ENCODE assay signal across 20 cellular contexts in genomic region chr6:169783971-169784930, GRCh38.
"Had no signal": no experiment of that assay in that cellular context is flagged by ENCODE, and none has a peak within 500 bp of the region (broad histone marks: within the 10 kb centered on the region; RNA-seq: fewer than 3 reads in every experiment).

No MANE protein-coding gene starts in this region.

- H3K4me3 ChIP-seq: esophagus squamous epithelium, heart left ventricle, lung, SJCRH30, tibial artery had no signal

- H3K27ac ChIP-seq: esophagus squamous epithelium, foreskin keratinocyte, heart left ventricle, parathyroid adenoma, SJCRH30, tibial artery had no signal

- H2AFZ ChIP-seq: parathyroid adenoma had no signal

- H3K9me3 ChIP-seq: esophagus squamous epithelium, heart left ventricle, SJCRH30, tibial artery had no signal

- H3K4me3 Mint-ChIP-seq: activated CD4-positive, alpha-beta memory T cell treated with anti-CD3 and anti-CD28 coated beads, Interleukin-2, amount 10 ng/mL, durations not matched to agents 7 days and 5 days; activated CD4-positive, alpha-beta T cell treated with anti-CD3 and anti-CD28 coated beads for 36 hours; activated naive CD8-positive, alpha-beta T cell treated with anti-CD3 and anti-CD28 coated beads, Interleukin-2, amount 10 ng/mL, durations not matched to agents 7 days and 5 days; immature natural killer cell; naive B cell; stimulated activated effector memory CD8-positive, alpha-beta T cell treated with anti-CD3 and anti-CD28 coated beads, Interleukin-12 subunit alpha, Interleukin-12 subunit beta, amount 100 ng/mL, for 72 hours had no signal

- H3K79me2 ChIP-seq: parathyroid adenoma had no signal

- H3K9me3 Mint-ChIP-seq: activated CD4-positive, alpha-beta memory T cell treated with anti-CD3 and anti-CD28 coated beads, Interleukin-2, amount 10 ng/mL, durations not matched to agents 7 days and 5 days; activated naive CD8-positive, alpha-beta T cell treated with anti-CD3 and anti-CD28 coated beads, Interleukin-2, amount 10 ng/mL, durations not matched to agents 7 days and 5 days; immature natural killer cell; naive B cell; stimulated activated effector memory CD8-positive, alpha-beta T cell treated with anti-CD3 and anti-CD28 coated beads, Interleukin-12 subunit alpha, Interleukin-12 subunit beta, amount 100 ng/mL, for 72 hours had no signal

- H3K4me1 ChIP-seq: foreskin keratinocyte, heart left ventricle, parathyroid adenoma, tibial artery had no signal

- H3K36me3 Mint-ChIP-seq: naive B cell had no signal

- H3K27me3 Mint-ChIP-seq: activated CD4-positive, alpha-beta memory T cell treated with anti-CD3 and anti-CD28 coated beads, Interleukin-2, amount 10 ng/mL, durations not matched to agents 7 days and 5 days; activated CD4-positive, alpha-beta T cell treated with anti-CD3 and anti-CD28 coated beads for 36 hours had no signal

- H3K4me1 Mint-ChIP-seq: activated CD4-positive, alpha-beta T cell treated with anti-CD3 and anti-CD28 coated beads for 36 hours; immature natural killer cell; naive B cell; stimulated activated effector memory CD8-positive, alpha-beta T cell treated with anti-CD3 and anti-CD28 coated beads, Interleukin-12 subunit alpha, Interleukin-12 subunit beta, amount 100 ng/mL, for 72 hours had no signal

- H3K9ac ChIP-seq: parathyroid adenoma had no signal

- H3K27me3 ChIP-seq: heart left ventricle, SJCRH30, tibial artery had no signal

- H3K27ac Mint-ChIP-seq: activated CD4-positive, alpha-beta memory T cell treated with anti-CD3 and anti-CD28 coated beads, Interleukin-2, amount 10 ng/mL, durations not matched to agents 7 days and 5 days; activated CD4-positive, alpha-beta T cell treated with anti-CD3 and anti-CD28 coated beads for 36 hours; immature natural killer cell; stimulated activated effector memory CD8-positive, alpha-beta T cell treated with anti-CD3 and anti-CD28 coated beads, Interleukin-12 subunit alpha, Interleukin-12 subunit beta, amount 100 ng/mL, for 72 hours had no signal

- DNase-seq: activated CD4-positive, alpha-beta memory T cell treated with anti-CD3 and anti-CD28 coated beads, Interleukin-2, amount 10 ng/mL, durations not matched to agents 7 days and 5 days; activated CD4-positive, alpha-beta T cell treated with anti-CD3 and anti-CD28 coated beads for 36 hours; activated CD8-positive, alpha-beta memory T cell treated with anti-CD3 and anti-CD28 coated beads, Interleukin-2, amount 50 U/mL, for 4 hours; activated naive CD8-positive, alpha-beta T cell treated with anti-CD3 and anti-CD28 coated beads, Interleukin-2, amount 10 ng/mL, durations not matched to agents 7 days and 5 days; activated T-cell treated with anti-CD3 and anti-CD28 coated beads, Interleukin-2, amount 50 U/mL, for 48 hours; esophagus squamous epithelium; foreskin keratinocyte; heart left ventricle; immature natural killer cell; left colon; naive B cell; retina; SJCRH30; stimulated activated CD4-positive, alpha-beta T cell treated with anti-CD3 and anti-CD28 coated beads, Interleukin-12 subunit alpha, Interleukin-12 subunit beta, amount 100 ng/mL, for 4 hours; stimulated activated CD4-positive, alpha-beta T cell treated with anti-CD3 and anti-CD28 coated beads, Interleukin-2, amount 100 ng/mL, for 24 hours; T-helper 2 cell had no signal

- H3K36me3 ChIP-seq: SJCRH30 had no signal

- ATAC-seq: activated CD4-positive, alpha-beta T cell treated with anti-CD3 and anti-CD28 coated beads for 36 hours; foreskin keratinocyte; left colon; stimulated activated effector memory CD8-positive, alpha-beta T cell treated with anti-CD3 and anti-CD28 coated beads, Interleukin-12 subunit alpha, Interleukin-12 subunit beta, amount 100 ng/mL, for 72 hours had no signal
